Comparison of ENCODE assay signal across 35 cellular contexts in genomic region chr12:120993496-120993895, GRCh38. TPM values are rescaled to one million over a fixed set of nuclear protein-coding genes. Genes with fewer than 3 reads are reported as not detected.
"Had no signal": no experiment of that assay in that cellular context is flagged by ENCODE, and none has a peak within 500 bp of the region (broad histone marks: within the 10 kb centered on the region; RNA-seq: fewer than 3 reads in every experiment).

No MANE protein-coding gene starts in this region.

- H2AFZ ChIP-seq: neural progenitor cell had no signal

- H3K4me2 ChIP-seq: neural progenitor cell, smooth muscle cell had no signal

- H3K9me3 Mint-ChIP-seq: nephron, neural progenitor cell had no signal

- H3K36me3 Mint-ChIP-seq: neural progenitor cell had no signal

- H3K4me3 Mint-ChIP-seq: immature natural killer cell; memory B cell; naive thymus-derived CD8-positive, alpha-beta T cell; nephron; neural progenitor cell; stimulated activated naive B cell treated with anti-CD40 and anti-IgM and Interleukin-4, amounts not matched to agents 10 μg/mL and 1 μg/mL and 100 μg/mL, for 72 hours had no signal

- FAIRE-seq: islet of Langerhans had no signal

- H3K27me3 Mint-ChIP-seq: progenitor cell of endocrine pancreas had no signal

- H3K4me1 ChIP-seq: left ventricle myocardium inferior, neural progenitor cell, right atrium auricular region, right lobe of liver, stomach, testis, thyroid gland, transverse colon, upper lobe of left lung, vagina had no signal

- H3K27ac Mint-ChIP-seq: immature natural killer cell; memory B cell; nephron; neural progenitor cell; progenitor cell of endocrine pancreas; stimulated activated naive B cell treated with anti-CD40 and anti-IgM and Interleukin-4, amounts not matched to agents 10 μg/mL and 1 μg/mL and 100 μg/mL, for 72 hours had no signal

- H3K9me3 ChIP-seq: left ventricle myocardium inferior, mucosa of descending colon, neutrophil, ovary, right atrium auricular region, right lobe of liver, stomach, testis, thyroid gland, transverse colon, upper lobe of left lung, vagina had no signal

- H3K4me3 ChIP-seq: left ventricle myocardium inferior, mucosa of descending colon, neural progenitor cell, ovary, right atrium auricular region, right lobe of liver, smooth muscle cell, stomach, testis, thyroid gland, transverse colon, upper lobe of left lung, vagina had no signal

- H3K27ac ChIP-seq: left ventricle myocardium inferior, neural progenitor cell, neutrophil, ovary, right atrium auricular region, right lobe of liver, stomach, testis, thyroid gland, transverse colon, upper lobe of left lung, vagina had no signal

- DNase-seq: hypothalamus; immature natural killer cell; left ventricle myocardium inferior; midbrain; mucosa of descending colon; naive thymus-derived CD8-positive, alpha-beta T cell; occipital lobe; ovary; stimulated activated CD4-positive, alpha-beta T cell treated with anti-CD3 and anti-CD28 coated beads, Interleukin-12 subunit alpha, Interleukin-12 subunit beta, amount 100 ng/mL, for 4 hours; stimulated activated CD4-positive, alpha-beta T cell treated with anti-CD3 and anti-CD28 coated beads, Interleukin-15, amount 100 ng/mL, for 24 hours; stimulated activated CD4-positive, alpha-beta T cell treated with anti-CD3 and anti-CD28 coated beads, Interleukin-2, amount 100 ng/mL, for 24 hours; stimulated activated CD4-positive, alpha-beta T cell treated with anti-CD3 and anti-CD28 coated beads, Interleukin-4, amount 100 ng/mL, for 1 hour; stimulated activated naive B cell treated with anti-CD40 and anti-IgM and Interleukin-4, amounts not matched to agents 10 μg/mL and 1 μg/mL and 100 μg/mL, for 72 hours; stimulated activated naive CD8-positive, alpha-beta T cell treated with anti-CD3 and anti-CD28 coated beads, Interleukin-15, Interleukin-2, amounts not matched to agents 100 U/mL and 50 U/mL, for 24 hours; stomach; testis; thyroid gland; transverse colon had no signal

- H3K27me3 ChIP-seq: neural progenitor cell, neutrophil, ovary, right atrium auricular region, right lobe of liver, stomach, testis, thyroid gland, transverse colon, upper lobe of left lung, vagina had no signal

- H3K36me3 ChIP-seq: left ventricle myocardium inferior, neural progenitor cell, neutrophil, ovary, right atrium auricular region, thyroid gland, transverse colon, upper lobe of left lung, vagina had no signal

- H3K4me1 Mint-ChIP-seq: immature natural killer cell; memory B cell; stimulated activated naive B cell treated with anti-CD40 and anti-IgM and Interleukin-4, amounts not matched to agents 10 μg/mL and 1 μg/mL and 100 μg/mL, for 72 hours had no signal

- H3K9ac ChIP-seq: neural progenitor cell had no signal

- ATAC-seq: mucosa of descending colon; naive thymus-derived CD8-positive, alpha-beta T cell; right lobe of liver; stimulated activated naive B cell treated with anti-CD40 and anti-IgM and Interleukin-4, amounts not matched to agents 10 μg/mL and 1 μg/mL and 100 μg/mL, for 72 hours; stimulated activated naive CD8-positive, alpha-beta T cell treated with anti-CD3 and anti-CD28 coated beads, Interleukin-15, Interleukin-2, amounts not matched to agents 100 U/mL and 50 U/mL, for 24 hours had no signal

RNA-seq across cellular contexts. Expression of gene HNF1A, which starts 15.2 kb away (rescaled TPM):
- total RNA-seq: left ventricle myocardium inferior; lung microvascular endothelial cell; mesenteric fat pad; myocyte; naive thymus-derived CD8-positive, alpha-beta T cell; occipital lobe; pulmonary artery endothelial cell; right atrium auricular region; skeletal muscle tissue; thyroid gland; urinary bladder; vagina had no signal
- polyA plus RNA-seq: immature natural killer cell; naive thymus-derived CD8-positive, alpha-beta T cell; smooth muscle cell had no signal

RNA-seq across cellular contexts. Expression of gene OASL, which starts 45.5 kb away (rescaled TPM):
- total RNA-seq: progenitor cell of endocrine pancreas, skeletal muscle tissue, smooth muscle cell had no signal
- polyA plus RNA-seq: smooth muscle cell had no signal
